Comparison of ENCODE assay signal across 20 cellular contexts in genomic region chr19:35066121-35066520, GRCh38. TPM values are rescaled to one million over a fixed set of nuclear protein-coding genes. Genes with fewer than 3 reads are reported as not detected.
"Had no signal": no experiment of that assay in that cellular context is flagged by ENCODE, and none has a peak within 500 bp of the region (broad histone marks: within the 10 kb centered on the region; RNA-seq: fewer than 3 reads in every experiment).

No MANE protein-coding gene starts in this region.

- H3K27me3 ChIP-seq: spleen had no signal

- H3K4me3 ChIP-seq: heart right ventricle, left ventricle myocardium inferior, psoas muscle, spleen, thoracic aorta, transverse colon had no signal

- H3K27ac ChIP-seq: heart right ventricle, left ventricle myocardium inferior, neutrophil, psoas muscle, thoracic aorta, transverse colon had no signal

- H3K4me1 ChIP-seq: left ventricle myocardium inferior had no signal

- DNase-seq: heart right ventricle; immature natural killer cell; left ventricle myocardium inferior; nephron progenitor cell; retina; spleen; stimulated activated naive B cell treated with anti-CD40 and anti-IgM and Interleukin-4, amounts not matched to agents 10 μg/mL and 1 μg/mL and 100 μg/mL, for 72 hours had no signal

- H3K9me3 ChIP-seq: neutrophil had no signal

- H3K36me3 ChIP-seq: heart right ventricle, left ventricle myocardium inferior, neutrophil, spleen, thoracic aorta, transverse colon had no signal

RNA-seq across cellular contexts. Expression of gene HPN, which starts 24.6 kb away (rescaled TPM):
- total RNA-seq: esophagus mucosa; frontal cortex; naive thymus-derived CD4-positive, alpha-beta T cell had no signal
- polyA plus RNA-seq: fibroblast of lung; immature natural killer cell; keratinocyte; naive thymus-derived CD4-positive, alpha-beta T cell had no signal

RNA-seq across cellular contexts. Expression of gene FXYD3, which starts 49.5 kb away (rescaled TPM):
- total RNA-seq: fibroblast of lung; frontal cortex; lung microvascular endothelial cell; mononuclear cell; naive thymus-derived CD4-positive, alpha-beta T cell; osteoblast; psoas muscle; skeletal muscle tissue; spleen had no signal
- polyA plus RNA-seq: fibroblast of lung; immature natural killer cell; naive thymus-derived CD4-positive, alpha-beta T cell had no signal
